ENCODE assay signal across 15 cellular contexts in genomic region chr3:16140894-16141285, GRCh38. TPM values are rescaled to one million over a fixed set of nuclear protein-coding genes. Genes with fewer than 3 reads are reported as not detected.
DNase-seq lines count a peak whose midpoint lies in the region; ATAC-seq, FAIRE-seq and TF ChIP-seq lines count a peak whose summit lies in the region.
"Had no signal": no experiment of that assay in that cellular context is flagged by ENCODE, and none has a peak within 500 bp of the region (broad histone marks: within the 10 kb centered on the region; RNA-seq: fewer than 3 reads in every experiment).

No MANE protein-coding gene starts in this region.

- CTCF ChIA-PET in A549 (lab: Yijun Ruan, JAX) = interaction anchor here (0.5 to 3.8 kb wide), 12 partner anchors 8 to 91 kb away, joined by 3 to 16 read pairs (median 4); partner anchors contain the start of gene GALNT15

- H3K36me3 ChIP-seq in skeletal muscle tissue (ENCODE audit: control insufficient read depth in 3 of 3, insufficient read depth in 3 of 3, low read length in 3 of 3) = peaks cover 0 to 2% (median 0%) of the 10 kb centered on the region in 3 donors

- no peak for ATAC-seq in A549
- peak; percentile 32 for ATAC-seq in esophagus mucosa
- no peak for ATAC-seq in HG03159 (IDR thresholded peaks at IDR 0.05; ENCODE audit: unreplicated experiment)
- ATAC-seq in GM19455 (IDR thresholded peaks at IDR 0.05; ENCODE audit: unreplicated experiment) = no peak
- no peak for ATAC-seq in GM21723 (IDR thresholded peaks at IDR 0.05; ENCODE audit: unreplicated experiment)
- ATAC-seq: left lobe of liver had no signal

- TF ChIP-seq RAD21 in A549 (conservative IDR thresholded peaks at IDR 0.05 in 1 of 2, IDR thresholded peaks at IDR 0.05 in 1 of 2) = no peak

- no peak for TF ChIP-seq POLR2A in A549 (IDR thresholded peaks at IDR 0.05; ENCODE audit: low read length)

- 93% methylated on average over 2 of the region's 2 CpGs for WGBS in A549 (ENCODE audit: missing lambda C conversion rate)

- no peaks in the 10 kb centered on the region; the same call in 2 of the 3 replicates for H3K9me3 ChIP-seq in A549
- no peaks in the 10 kb centered on the region for H3K9me3 ChIP-seq in skeletal muscle tissue (ENCODE audit: control insufficient read depth in 3 of 3, low read length in 3 of 3)

- POLR2A ChIA-PET in A549 (lab: Yijun Ruan, JAX) = no interaction called here

- no peak overlapping the region for H3K9ac ChIP-seq in skeletal muscle tissue (ENCODE audit: low read depth in 1 of 3, low read length in 3 of 3)

- H3K27ac ChIP-seq in A549 (peak overlapping the region; percentile 15 to 53; a peak in 2 of 6 replicates), VCaP (peak overlapping the region; percentile 30; the same call in 1 of the 2 replicates), skeletal muscle tissue (ENCODE audit: low read depth, low read length) (peak overlapping the region; percentile 68)

- TF ChIP-seq CTCF in A549 (IDR thresholded peaks at IDR 0.05) (no peak), VCaP (conservative IDR thresholded peaks at IDR 0.05) (no peak)

- H3K4me1 ChIP-seq in A549 (peaks cover 32% of the 10 kb centered on the region), skeletal muscle tissue (ENCODE audit: control insufficient read depth in 3 of 3, insufficient read depth in 3 of 3, low read length in 3 of 3) (peaks cover 4 to 11% (median 9%) of the 10 kb centered on the region in 3 donors)

- H3K4me2 ChIP-seq in A549 = no peak overlapping the region

- no peak for FAIRE-seq in A549 (lab: Jason Lieb, UNC)
- FAIRE-seq: HTR-8/SVneo had no signal

- H3K4me3 ChIP-seq in A549 (no peak overlapping the region), skeletal muscle tissue (ENCODE audit: low read length in 3 of 3) (no peak overlapping the region)

- DNase-seq in A549 (ENCODE audit: low read depth in 1 of 2, low spot score in 1 of 2) = no peak
- DNase-seq in A172 (ENCODE audit: low spot score) = no peak
- DNase-seq: NCI-H1417 treated with DMSO at 0.1 percent for 48 hours; NCI-H2171; NCI-H82; occipital lobe; stimulated activated CD4-positive, alpha-beta T cell treated with anti-CD3 and anti-CD28 coated beads, Interleukin-2, amount 100 ng/mL, for 48 hours had no signal

- TF ChIP-seq EP300 in A549 (IDR thresholded peaks at IDR 0.05) = no peak

- H3K27me3 ChIP-seq in skeletal muscle tissue (ENCODE audit: control insufficient read depth in 3 of 3, insufficient read depth in 3 of 3, low read length in 3 of 3) = no peaks in the 10 kb centered on the region

TF ChIP-seq in A549, 52 proteins besides CTCF, POLR2A, EP300 and RAD21:
- TF ChIP-seq FOSB (CRISPR knock-in tag; IDR thresholded peaks at IDR 0.05) (no peak), NFE2L2 (conservative IDR thresholded peaks at IDR 0.05; ENCODE audit: low read length) (no peak), KDM5A (IDR thresholded peaks at IDR 0.05) (no peak), RCOR1 (IDR thresholded peaks at IDR 0.05; ENCODE audit: low read depth, low read length) (no peak), TFCP2L1 (CRISPR knock-in tag; IDR thresholded peaks at IDR 0.05) (no peak), CHD2 (IDR thresholded peaks at IDR 0.05; ENCODE audit: low read length, partially characterized antibody) (no peak), ESRRA (IDR thresholded peaks at IDR 0.05; ENCODE audit: borderline replicate concordance, low read length) (no peak), RFX5 (IDR thresholded peaks at IDR 0.05) (no peak), HOXA7 (CRISPR knock-in tag; IDR thresholded peaks at IDR 0.05) (no peak), FOSL2 (IDR thresholded peaks at IDR 0.05) (no peak), FOSL2 (CRISPR knock-in tag; IDR thresholded peaks at IDR 0.05) (no peak), MAZ (IDR thresholded peaks at IDR 0.05; ENCODE audit: borderline replicate concordance, low read depth, low read length) (no peak), PHF8 (IDR thresholded peaks at IDR 0.05; ENCODE audit: borderline replicate concordance, low read depth) (no peak), CHD4 (IDR thresholded peaks at IDR 0.05; ENCODE audit: borderline replicate concordance) (no peak), JUNB (IDR thresholded peaks at IDR 0.05) (no peak), CBX8 (IDR thresholded peaks at IDR 0.05) (no peak)
- TF ChIP-seq, protein P1, sequence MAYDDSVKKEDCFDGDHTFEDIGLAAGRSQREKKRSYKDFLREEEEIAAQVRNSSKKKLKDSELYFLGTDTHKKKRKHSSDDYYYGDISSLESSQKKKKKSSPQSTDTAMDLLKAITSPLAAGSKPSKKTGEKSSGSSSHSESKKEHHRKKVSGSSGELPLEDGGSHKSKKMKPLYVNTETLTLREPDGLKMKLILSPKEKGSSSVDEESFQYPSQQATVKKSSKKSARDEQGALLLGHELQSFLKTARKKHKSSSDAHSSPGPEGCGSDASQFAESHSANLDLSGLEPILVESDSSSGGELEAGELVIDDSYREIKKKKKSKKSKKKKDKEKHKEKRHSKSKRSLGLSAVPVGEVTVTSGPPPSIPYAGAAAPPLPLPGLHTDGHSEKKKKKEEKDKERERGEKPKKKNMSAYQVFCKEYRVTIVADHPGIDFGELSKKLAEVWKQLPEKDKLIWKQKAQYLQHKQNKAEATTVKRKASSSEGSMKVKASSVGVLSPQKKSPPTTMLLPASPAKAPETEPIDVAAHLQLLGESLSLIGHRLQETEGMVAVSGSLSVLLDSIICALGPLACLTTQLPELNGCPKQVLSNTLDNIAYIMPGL (CRISPR knock-in tag; IDR thresholded peaks at IDR 0.05; ENCODE audit: borderline replicate concordance) = no peak
- TF ChIP-seq, protein P2, sequence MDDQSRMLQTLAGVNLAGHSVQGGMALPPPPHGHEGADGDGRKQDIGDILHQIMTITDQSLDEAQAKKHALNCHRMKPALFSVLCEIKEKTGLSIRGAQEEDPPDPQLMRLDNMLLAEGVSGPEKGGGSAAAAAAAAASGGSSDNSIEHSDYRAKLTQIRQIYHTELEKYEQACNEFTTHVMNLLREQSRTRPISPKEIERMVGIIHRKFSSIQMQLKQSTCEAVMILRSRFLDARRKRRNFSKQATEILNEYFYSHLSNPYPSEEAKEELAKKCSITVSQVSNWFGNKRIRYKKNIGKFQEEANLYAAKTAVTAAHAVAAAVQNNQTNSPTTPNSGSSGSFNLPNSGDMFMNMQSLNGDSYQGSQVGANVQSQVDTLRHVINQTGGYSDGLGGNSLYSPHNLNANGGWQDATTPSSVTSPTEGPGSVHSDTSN (IDR thresholded peaks at IDR 0.05) = no peak

RNA-seq across cellular contexts. Expression of gene GALNT15, which starts 33.6 kb away (rescaled TPM):
- 0.04 and 0.08 TPM in 2 replicates for polyA plus RNA-seq in A549 (2011; rRNA removed)
- polyA plus RNA-seq in A549 (2012; cell fraction: cytosol; rRNA removed) = 0.01 and 0.04 TPM in 2 replicates
- 0.02 TPM in 1 of 2 replicates, not detected in the other for polyA plus RNA-seq in A549 (2012; cell fraction: nucleus; rRNA removed)
- polyA plus RNA-seq in A549 (2017; fragmentation: RNase III; extraction: RNeasy Plus Mini Kit Qiagen cat#74134 plus additional on column Dnase treatment) = not detected in 3 replicates
- 0.50 and 0.73 TPM in 2 replicates for polyA minus RNA-seq in A549 (2011; rRNA and poly(A)+ RNA removed)
- 1.8 TPM for total RNA-seq in esophagus mucosa
- 3.7 TPM for total RNA-seq in skeletal muscle tissue
- total RNA-seq in A172 (2014; rRNA removed; shearing (Covaris generic)) = not detected in 2 replicates
